ENCODE assay signal across 16 cellular contexts in genomic region chr7:80385512-80385911, GRCh38.
DNase-seq lines count a peak whose midpoint lies in the region; TF ChIP-seq lines count a peak whose summit lies in the region.
"Had no signal": no experiment of that assay in that cellular context is flagged by ENCODE, and none has a peak within 500 bp of the region (broad histone marks: within the 10 kb centered on the region; RNA-seq: fewer than 3 reads in every experiment).

No MANE protein-coding gene starts in this region.

- dilution Hi-C loops in mammary epithelial cell (cut with HindIII; ENCODE audit: low sequenced_read_pairs), result no loop called here

- no peak for TF ChIP-seq POLR2A in spleen (IDR thresholded peaks at IDR 0.05)

- peak; percentile 34 for DNase-seq in mammary epithelial cell
- peak; percentile 85 for DNase-seq in iris pigment epithelial cell (ENCODE audit: low read depth)
- no peak for DNase-seq in progenitor cell of endocrine pancreas (ENCODE audit: low spot score, unreplicated experiment)
- DNase-seq in UCSD-AML1 (lab: John Stamatoyannopoulos, UW; ENCODE audit: unreplicated experiment), result no peak
- DNase-seq in activated CD4-positive, alpha-beta T cell treated with anti-CD3 and anti-CD28 coated beads, Interleukin-2, amount 50 U/mL, for 1 hour, result no peak
- DNase-seq in activated CD8-positive, alpha-beta memory T cell treated with anti-CD3 and anti-CD28 coated beads for 24 hours, result no peak
- DNase-seq in spleen, result no peak
- DNase-seq: activated CD4-positive, alpha-beta T cell treated with anti-CD3 and anti-CD28 coated beads for 48 hours; activated naive CD4-positive, alpha-beta T cell treated with anti-CD3 and anti-CD28 coated beads, Interleukin-2, amount 10 ng/mL, durations not matched to agents 7 days and 5 days; CD8-positive, alpha-beta memory T cell; NCI-H526; stimulated activated naive CD4-positive, alpha-beta T cell treated with Interleukin-2 at 50 U/mL for 16 hours; uterus had no signal

- peaks cover 9% of the 10 kb centered on the region for H3K4me1 ChIP-seq in HEK293 (ENCODE audit: control insufficient read depth, insufficient read depth, low read length)
- peaks cover 9% of the 10 kb centered on the region for H3K4me1 ChIP-seq in mammary epithelial cell (ENCODE audit: insufficient read depth, low read length)
- no peaks in the 10 kb centered on the region for H3K4me1 ChIP-seq in spleen
- H3K4me1 ChIP-seq: uterus had no signal

- no peak overlapping the region for H3K9ac ChIP-seq in mammary epithelial cell (ENCODE audit: insufficient read depth, low read length)

- no TSS peak for BruUV-seq in mammary epithelial cell (replicated peaks; lab: Mats Ljungman, UMichigan)

- no peak overlapping the region for H3K4me3 Mint-ChIP-seq in progenitor cell of endocrine pancreas (ENCODE audit: low read depth)
- H3K4me3 Mint-ChIP-seq: activated naive CD4-positive, alpha-beta T cell treated with anti-CD3 and anti-CD28 coated beads, Interleukin-2, amount 10 ng/mL, durations not matched to agents 7 days and 5 days; CD8-positive, alpha-beta memory T cell; IgD-negative memory B cell; T-helper 2 cell treated with Interferon-gamma antibody and Interleukin-4, amounts not matched to agents 5 μg/mL and 100 μg/mL, for 36 hours had no signal

- TF ChIP-seq CTCF in HEK293 (tag by site-specific recombination; IDR thresholded peaks at IDR 0.05), result no peak
- TF ChIP-seq CTCF in mammary epithelial cell (conservative IDR thresholded peaks at IDR 0.05 in 1 of 2, IDR thresholded peaks at IDR 0.05 in 1 of 2; ENCODE audit: extremely low read depth in 1 of 2, insufficient read depth in 1 of 2, low read depth in 1 of 2, low read length in 2 of 2), result no peak
- no peak for TF ChIP-seq CTCF in progenitor cell of endocrine pancreas (IDR thresholded peaks at IDR 0.05; ENCODE audit: unreplicated experiment)
- TF ChIP-seq CTCF in spleen (IDR thresholded peaks at IDR 0.05 in 8 of 11, conservative IDR thresholded peaks at IDR 0.05 in 3 of 11), result no peak

- H3K27ac ChIP-seq in HEK293 (ENCODE audit: extremely low read depth, low read depth, low read length), result no peak overlapping the region
- H3K27ac ChIP-seq in mammary epithelial cell (ENCODE audit: insufficient read depth, low read depth, low read length), result no peak overlapping the region
- H3K27ac ChIP-seq in spleen, result no peak overlapping the region
- H3K27ac ChIP-seq: uterus had no signal

- intact Hi-C loops in mammary epithelial cell (cut with micrococcal nuclease) (no loop called here), spleen (cut with DNase I; ENCODE audit: low total_unique reads) (no loop called here)

- H3K36me3 ChIP-seq in HEK293 (ENCODE audit: control insufficient read depth in 2 of 2, insufficient read depth in 1 of 2, low read length in 2 of 2) (no peaks in the 10 kb centered on the region), mammary epithelial cell (ENCODE audit: insufficient read depth, low read length) (no peaks in the 10 kb centered on the region), spleen (no peaks in the 10 kb centered on the region)
- H3K36me3 ChIP-seq: uterus had no signal

- in situ Hi-C loops in mammary epithelial cell (cut with MboI; ENCODE audit: low sequenced_read_pairs in 2 of 2), result loop anchor here (25.0 kb wide), 2 partner anchors 248 to 298 kb away; partner anchors contain the start of gene GNAI1 (in 1 of the 2)

- CTCF ChIA-PET in HEK293 (lab: Yijun Ruan, JAX) (interaction anchor here (0.7 kb wide), 1 partner anchor 199 kb away, joined by 4 read pairs; no protein-coding TSS in a partner anchor), mammary epithelial cell (lab: Charles Lee; ENCODE audit: low non-redundant PET) (no interaction called here)

- POLR2A ChIA-PET in HEK293 (lab: Yijun Ruan, JAX), result no interaction called here

- H3K4me3 ChIP-seq in HEK293 (ENCODE audit: low read depth, low read length) (no peak overlapping the region), mammary epithelial cell (replicated peaks in 1 of 3; ENCODE audit: insufficient read depth in 1 of 3, low read depth in 2 of 3, low read length in 3 of 3) (no peak overlapping the region), spleen (no peak overlapping the region)
- H3K4me3 ChIP-seq: uterus had no signal

- H3K9me3 ChIP-seq in HEK293 (ENCODE audit: control insufficient read depth, insufficient read depth, low read depth, low read length), result no peaks in the 10 kb centered on the region
- no peaks in the 10 kb centered on the region for H3K9me3 ChIP-seq in mammary epithelial cell (replicated peaks; ENCODE audit: insufficient read depth, low read length)
- no peaks in the 10 kb centered on the region for H3K9me3 ChIP-seq in spleen
- H3K9me3 ChIP-seq: uterus had no signal

- peaks cover 1% of the 10 kb centered on the region for H3K9me3 Mint-ChIP-seq in progenitor cell of endocrine pancreas (ENCODE audit: low read depth)
- H3K9me3 Mint-ChIP-seq: activated naive CD4-positive, alpha-beta T cell treated with anti-CD3 and anti-CD28 coated beads, Interleukin-2, amount 10 ng/mL, durations not matched to agents 7 days and 5 days; T-helper 2 cell treated with Interferon-gamma antibody and Interleukin-4, amounts not matched to agents 5 μg/mL and 100 μg/mL, for 36 hours had no signal

- no peaks in the 10 kb centered on the region for H3K27me3 Mint-ChIP-seq in progenitor cell of endocrine pancreas
- H3K27me3 Mint-ChIP-seq: activated naive CD4-positive, alpha-beta T cell treated with anti-CD3 and anti-CD28 coated beads, Interleukin-2, amount 10 ng/mL, durations not matched to agents 7 days and 5 days; CD8-positive, alpha-beta memory T cell; IgD-negative memory B cell had no signal

- H3K4me1 Mint-ChIP-seq in progenitor cell of endocrine pancreas (ENCODE audit: low read depth), result peaks cover 17% of the 10 kb centered on the region
- H3K4me1 Mint-ChIP-seq: activated naive CD4-positive, alpha-beta T cell treated with anti-CD3 and anti-CD28 coated beads, Interleukin-2, amount 10 ng/mL, durations not matched to agents 7 days and 5 days; CD8-positive, alpha-beta memory T cell had no signal

- no peaks in the 10 kb centered on the region for H4K20me1 ChIP-seq in mammary epithelial cell (ENCODE audit: insufficient read depth, low read length)

- peak overlapping the region; percentile 39 for H3K27ac Mint-ChIP-seq in progenitor cell of endocrine pancreas
- H3K27ac Mint-ChIP-seq: activated naive CD4-positive, alpha-beta T cell treated with anti-CD3 and anti-CD28 coated beads, Interleukin-2, amount 10 ng/mL, durations not matched to agents 7 days and 5 days; CD8-positive, alpha-beta memory T cell; IgD-negative memory B cell; T-helper 2 cell treated with Interferon-gamma antibody and Interleukin-4, amounts not matched to agents 5 μg/mL and 100 μg/mL, for 36 hours had no signal

- no peaks in the 10 kb centered on the region for H3K36me3 Mint-ChIP-seq in progenitor cell of endocrine pancreas (ENCODE audit: insufficient read depth)
- H3K36me3 Mint-ChIP-seq: activated naive CD4-positive, alpha-beta T cell treated with anti-CD3 and anti-CD28 coated beads, Interleukin-2, amount 10 ng/mL, durations not matched to agents 7 days and 5 days; CD8-positive, alpha-beta memory T cell had no signal

- H3K27me3 ChIP-seq in mammary epithelial cell (ENCODE audit: insufficient read depth, low read length), result no peaks in the 10 kb centered on the region
- no peaks in the 10 kb centered on the region for H3K27me3 ChIP-seq in spleen (replicated peaks in 1 of 7)
- H3K27me3 ChIP-seq: uterus had no signal

- peak overlapping the region; percentile 18 for H3K4me2 ChIP-seq in mammary epithelial cell (ENCODE audit: insufficient read depth, low read depth, low read length)

- no peak overlapping the region for H2AFZ ChIP-seq in mammary epithelial cell (ENCODE audit: low read depth, low read length)

- H3K79me2 ChIP-seq in mammary epithelial cell (ENCODE audit: insufficient read depth, low read length), result no peaks in the 10 kb centered on the region

TF ChIP-seq in HEK293, 187 proteins besides CTCF, POLR2A, EP300 and RAD21:
- 0 out of 2 replicates have a peak, but pooled peaks have one; percentile 47 for TF ChIP-seq PRDM6 (tag by site-specific recombination; IDR thresholded peaks at IDR 0.05)
- TF ChIP-seq SCRT2 (tag by site-specific recombination; IDR thresholded peaks at IDR 0.05), result peak; percentile 30; the same call in 1 of the 2 replicates
- no peak for TF ChIP-seq ZNF549 (tag by site-specific recombination; IDR thresholded peaks at IDR 0.05)

Comparison
In these comparisons a context has a peak if more than half of its experiments do, and no peak if none do; other contexts are left out.
1. DNase-seq: peak in mammary epithelial cell (single experiment) and iris pigment epithelial cell (single experiment); none in progenitor cell of endocrine pancreas (single experiment), UCSD-AML1 (single experiment), activated CD4-positive, alpha-beta T cell treated with anti-CD3 and anti-CD28 coated beads, Interleukin-2, amount 50 U/mL, for 1 hour (single experiment), activated CD8-positive, alpha-beta memory T cell treated with anti-CD3 and anti-CD28 coated beads for 24 hours (single experiment) and spleen (single experiment).